ENCODE assay signal across 34 cellular contexts in genomic region chr11:126855536-126855935, GRCh38.
"Had no signal": no experiment of that assay in that cellular context is flagged by ENCODE, and none has a peak within 500 bp of the region (broad histone marks: within the 10 kb centered on the region; RNA-seq: fewer than 3 reads in every experiment).

No MANE protein-coding gene starts in this region.

- H3K27ac ChIP-seq: KMS-11 had no signal

- H3K4me2 ChIP-seq: KMS-11 had no signal

- DNase-seq: Karpas-422, Kasumi-1, MG63, MM.1S, MV-4-11, NCI-H1048, NCI-H1092, NCI-H1092 treated with DMSO at 0.1 percent for 48 hours, NCI-H1105, NCI-H1105 treated with DMSO at 0.1 percent for 48 hours, NCI-H1417, NCI-H1417 treated with DMSO at 0.1 percent for 48 hours, NCI-H1436, NCI-H1436 treated with DMSO at 0.1 percent for 48 hours, NCI-H146, NCI-H1694, NCI-H1694 treated with DMSO at 0.1 percent for 48 hours, NCI-H187, NCI-H187 treated with DMSO at 0.1 percent for 48 hours, NCI-H1930, NCI-H2029, NCI-H2029 treated with DMSO at 0.1 percent for 48 hours, NCI-H2081, NCI-H2081 treated with DMSO at 0.1 percent for 48 hours, NCI-H2107, NCI-H2171, NCI-H2171 treated with DMSO at 0.1 percent for 48 hours, NCI-H2227 treated with DMSO at 0.1 percent for 48 hours, NCI-H226, NCI-H345, NCI-H446, NCI-H446 treated with DMSO at 0.1 percent for 48 hours, NCI-H510A had no signal

- H3K36me3 ChIP-seq: MG63 had no signal

- H3K27me3 ChIP-seq: MG63 had no signal

- H3K9me3 ChIP-seq: MG63 had no signal

- H3K9ac ChIP-seq: KMS-11 had no signal

- H3K4me3 ChIP-seq: MG63 had no signal
